Comparison of ENCODE assay signal across 9 cellular contexts in the genomic region with DNA sequence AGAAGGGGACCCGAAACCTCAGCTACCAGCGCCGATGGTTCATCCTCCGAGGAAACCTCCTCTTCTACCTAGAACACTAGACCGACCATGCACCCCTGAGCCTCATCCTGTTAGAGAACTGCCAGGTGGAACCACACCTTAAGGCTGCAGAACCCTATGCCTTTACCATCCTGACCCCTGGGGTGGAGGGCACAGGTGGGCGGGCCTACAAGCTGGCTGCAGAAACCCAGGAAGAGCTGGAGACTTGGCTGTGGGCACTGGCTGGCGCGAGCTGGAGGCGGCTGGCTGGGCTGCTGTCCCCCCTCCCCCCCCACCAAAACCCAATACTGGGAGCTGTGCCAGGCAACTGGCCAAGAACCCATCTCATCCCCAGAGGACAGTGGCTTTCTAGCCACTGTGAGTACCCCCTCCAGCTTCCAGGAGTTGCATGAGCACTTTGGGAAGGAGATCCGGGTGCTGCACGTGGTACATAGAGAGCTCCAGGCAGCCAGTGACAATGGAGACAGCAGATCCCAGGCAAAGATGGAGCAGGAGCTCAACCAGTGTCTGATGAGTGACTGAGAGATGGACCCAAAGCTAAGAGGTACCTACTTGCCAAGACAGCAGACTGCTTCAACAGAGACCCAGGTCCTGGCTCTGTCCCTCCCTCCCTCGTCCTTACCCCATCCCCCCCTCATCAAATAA. TPM values are rescaled to one million over a fixed set of nuclear protein-coding genes. Genes with fewer than 3 reads are reported as not detected.
DNase-seq lines count a peak whose midpoint lies in the region; ATAC-seq and TF ChIP-seq lines count a peak whose summit lies in the region.
"Had no signal": no experiment of that assay in that cellular context is flagged by ENCODE, and none has a peak within 500 bp of the region (broad histone marks: within the 10 kb centered on the region; RNA-seq: fewer than 3 reads in every experiment).

No MANE protein-coding gene starts in this region.

- TF ChIP-seq POLR2A in testis (IDR thresholded peaks at IDR 0.05): no peak

- H3K27me3 ChIP-seq in left ventricle myocardium inferior (ENCODE audit: low read depth) (no peaks in the 10 kb centered on the region), testis (no peaks in the 10 kb centered on the region)

- DNase-seq in DMS53 (lab: John Stamatoyannopoulos, UW) (peak; percentile 54), DMS53 treated with DMSO at 0.1 percent for 48 hours (lab: John Stamatoyannopoulos, UW; ENCODE audit: unreplicated experiment) (no peak), T-cell (no peak), left ventricle myocardium inferior (no peak), testis (no peak), HuH-7.5 (ENCODE audit: low spot score) (no peak)

- peaks cover 9% of the 10 kb centered on the region for H3K36me3 Mint-ChIP-seq in T-cell

- H3K36me3 ChIP-seq in left ventricle myocardium inferior (peaks cover 53% of the 10 kb centered on the region), testis (ENCODE audit: low read depth, missing control alignments) (no peaks in the 10 kb centered on the region)

- H3K27ac ChIP-seq in left ventricle myocardium inferior (replicated peaks) (peak overlapping the region; percentile 95), skin epidermis (peak overlapping the region in 17 of 21 experiments; percentile 81 to 97 (median 94)), testis (peak overlapping the region in 1 of 2 donors; percentile 91)

- WGBS in testis, 2 donors: 49 to 51% methylated on average over 12 of the region's 12 CpGs

- peak overlapping the region; percentile 96 to 97 for H3K27ac Mint-ChIP-seq in T-cell

- H3K27me3 Mint-ChIP-seq in T-cell: no peaks in the 10 kb centered on the region

- no peaks in the 10 kb centered on the region for H3K9me3 ChIP-seq in left ventricle myocardium inferior (replicated peaks)
- no peaks in the 10 kb centered on the region for H3K9me3 ChIP-seq in testis

- TF ChIP-seq CTCF in left ventricle myocardium inferior (IDR thresholded peaks at IDR 0.05; ENCODE audit: borderline replicate concordance) (no peak), testis (IDR thresholded peaks at IDR 0.05) (no peak)

- H3K4me3 ChIP-seq in left ventricle myocardium inferior (peak overlapping the region; percentile 93), skin epidermis (peak overlapping the region in 2 of 7 experiments; percentile 77 to 97), testis (peak overlapping the region in 1 of 2 donors; percentile 98)

- POLR2A ChIA-PET in T-cell (lab: Charles Lee): no interaction called here

- CTCF ChIA-PET in T-cell (lab: Charles Lee): interaction anchor here (0.5 to 2.7 kb wide), 3 partner anchors 14 to 533 kb away, joined by 4 to 9 read pairs (median 4); partner anchors contain the start of gene TBC1D10B (in 1 of the 2)

- H3K4me1 Mint-ChIP-seq in T-cell: peaks cover 30 to 34% (median 30%) of the 10 kb centered on the region in 3 donors

- no peaks in the 10 kb centered on the region for H3K9me3 Mint-ChIP-seq in T-cell

- ATAC-seq in T-cell (replicated peaks in 1 of 4) (no peak), GM19463 (IDR thresholded peaks at IDR 0.05; ENCODE audit: unreplicated experiment) (no peak)

- peak overlapping the region; percentile 92 to 94 (median 93) for H3K4me3 Mint-ChIP-seq in T-cell

- H3K4me1 ChIP-seq in left ventricle myocardium inferior (peaks cover 52% of the 10 kb centered on the region), testis (peaks cover 36% of the 10 kb centered on the region)

- intact Hi-C loops in left ventricle myocardium inferior (cut with micrococcal nuclease): no loop called here
- intact Hi-C loops in testis (cut with DNase I; ENCODE audit: low total_unique reads): no loop called here

RNA-seq across cellular contexts. Expression of gene CD2BP2, which starts 1.4 kb away (rescaled TPM):
- total RNA-seq in T-cell (10 to 100 TPM; 38.9 to 80.3 (median 73.3) TPM), left ventricle myocardium inferior (29.8 TPM), testis (10 to 100 TPM; 32.8 to 39.5 TPM)
- polyA plus RNA-seq in testis (ENCODE audit: insufficient read depth, low read depth, low replicate concordance): 52.5 TPM

RNA-seq across cellular contexts. Expression of gene TBC1D10B, which starts 13.8 kb away (rescaled TPM):
- 10 to 100 TPM; 24.0 to 60.1 (median 52.5) TPM for total RNA-seq in T-cell
- total RNA-seq in left ventricle myocardium inferior: 23.3 TPM
- 10 to 100 TPM; 60.5 to 64.0 TPM for total RNA-seq in testis
- 86.2 TPM for polyA plus RNA-seq in testis (ENCODE audit: insufficient read depth, low read depth, low replicate concordance)

RNA-seq across cellular contexts. Expression of gene MYL11, which starts 18.1 kb away (rescaled TPM):
- total RNA-seq in T-cell: 1 to 10 TPM in 2 of 5 donors, under 1 TPM in 1, not detected in 2; 0.91 to 1.3 (median 1.1) TPM
- total RNA-seq in left ventricle myocardium inferior: not detected
- 1 to 10 TPM; 2.5 to 4.2 TPM for total RNA-seq in testis
- polyA plus RNA-seq in testis (ENCODE audit: insufficient read depth, low read depth, low replicate concordance): 18.5 TPM
- total RNA-seq: pulmonary artery endothelial cell had no signal

RNA-seq across cellular contexts. Expression of gene SEPTIN1, which starts 25.8 kb away (rescaled TPM):
- 100 to 1,000 TPM; 191 to 259 (median 229) TPM for total RNA-seq in T-cell
- total RNA-seq in left ventricle myocardium inferior: 1.3 TPM
- 1 to 10 TPM in 1 of 2 donors, under 1 TPM in 1; 0.63 to 2.4 TPM for total RNA-seq in testis
- 3.9 TPM for polyA plus RNA-seq in testis (ENCODE audit: insufficient read depth, low read depth, low replicate concordance)

RNA-seq across cellular contexts. Expression of gene ZNF48, which starts 38.7 kb away (rescaled TPM):
- total RNA-seq in T-cell (10 to 100 TPM in 3 of 5 donors, 1 to 10 TPM in 2; 7.3 to 17.5 (median 16.4) TPM), left ventricle myocardium inferior (5.0 TPM), testis (1 to 10 TPM; 6.5 to 9.0 TPM)
- 6.3 TPM for polyA plus RNA-seq in testis (ENCODE audit: insufficient read depth, low read depth, low replicate concordance)
